ENCODE assay signal across 1 cellular context in the genomic region with DNA sequence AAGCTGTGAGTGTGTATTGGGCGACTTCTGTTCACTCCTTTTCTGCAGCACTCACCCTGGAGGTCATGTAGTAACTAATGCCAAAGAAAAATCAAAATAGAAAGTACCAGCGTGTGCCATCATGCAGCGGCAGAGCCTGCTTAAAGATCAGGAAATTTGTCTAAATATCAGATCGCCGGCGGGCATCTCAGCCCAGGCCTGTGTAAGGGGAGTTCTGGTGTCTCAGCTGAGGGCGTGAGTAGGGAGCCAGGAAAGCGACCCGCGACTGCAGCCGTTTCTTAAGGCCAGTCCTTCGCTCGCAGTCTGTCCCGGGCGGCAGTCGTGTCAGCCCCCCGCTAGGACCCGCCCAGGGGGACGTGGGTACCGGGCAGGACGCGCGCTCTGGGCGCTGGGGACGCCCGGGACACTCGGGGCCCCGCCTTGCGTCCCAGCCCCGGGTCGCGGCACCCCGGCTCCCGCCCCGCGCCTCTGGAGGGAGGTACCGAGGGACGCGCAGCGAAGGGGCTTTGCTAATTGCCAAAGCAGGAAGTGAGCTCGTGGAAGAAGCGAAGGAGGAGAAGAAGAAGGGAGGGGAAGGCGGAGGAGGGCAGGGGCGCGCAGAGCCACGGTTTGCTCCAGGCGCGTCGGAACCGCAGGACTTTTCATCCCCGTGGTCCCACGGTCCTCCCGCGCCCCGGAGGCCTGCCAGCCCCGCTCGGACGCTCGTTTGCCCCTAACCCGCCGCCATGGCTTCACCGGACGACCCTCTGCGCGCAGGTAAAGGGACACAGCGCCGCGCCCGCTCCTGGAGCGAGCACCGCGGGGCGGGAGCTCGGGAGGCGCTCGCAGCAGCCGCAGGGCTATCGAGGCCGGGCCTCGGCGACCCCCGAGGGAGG.
A peak's percentile ranks its signal among the peaks of the same experiment; 100 is the strongest.
TF ChIP-seq lines count a peak whose summit lies in the region.

No MANE protein-coding gene starts in this region.

TF ChIP-seq in HepG2, 621 proteins besides CTCF, POLR2A, EP300 and RAD21 (continued from another document):
- TF ChIP-seq, protein P1, sequence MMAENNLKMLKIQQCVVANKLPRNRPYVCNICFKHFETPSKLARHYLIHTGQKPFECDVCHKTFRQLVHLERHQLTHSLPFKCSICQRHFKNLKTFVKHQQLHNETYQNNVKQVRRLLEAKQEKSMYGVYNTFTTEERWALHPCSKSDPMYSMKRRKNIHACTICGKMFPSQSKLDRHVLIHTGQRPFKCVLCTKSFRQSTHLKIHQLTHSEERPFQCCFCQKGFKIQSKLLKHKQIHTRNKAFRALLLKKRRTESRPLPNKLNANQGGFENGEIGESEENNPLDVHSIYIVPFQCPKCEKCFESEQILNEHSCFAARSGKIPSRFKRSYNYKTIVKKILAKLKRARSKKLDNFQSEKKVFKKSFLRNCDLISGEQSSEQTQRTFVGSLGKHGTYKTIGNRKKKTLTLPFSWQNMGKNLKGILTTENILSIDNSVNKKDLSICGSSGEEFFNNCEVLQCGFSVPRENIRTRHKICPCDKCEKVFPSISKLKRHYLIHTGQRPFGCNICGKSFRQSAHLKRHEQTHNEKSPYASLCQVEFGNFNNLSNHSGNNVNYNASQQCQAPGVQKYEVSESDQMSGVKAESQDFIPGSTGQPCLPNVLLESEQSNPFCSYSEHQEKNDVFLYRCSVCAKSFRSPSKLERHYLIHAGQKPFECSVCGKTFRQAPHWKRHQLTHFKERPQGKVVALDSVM (CRISPR knock-in tag; IDR thresholded peaks at IDR 0.05), result no peak
- TF ChIP-seq PHF8 (CRISPR knock-in tag; IDR thresholded peaks at IDR 0.05), result no peak
- peak; percentile 33 for TF ChIP-seq AGO1 (IDR thresholded peaks at IDR 0.05; ENCODE audit: low read depth, low read length, poor library complexity, severe bottlenecking)
- TF ChIP-seq, protein P2, sequence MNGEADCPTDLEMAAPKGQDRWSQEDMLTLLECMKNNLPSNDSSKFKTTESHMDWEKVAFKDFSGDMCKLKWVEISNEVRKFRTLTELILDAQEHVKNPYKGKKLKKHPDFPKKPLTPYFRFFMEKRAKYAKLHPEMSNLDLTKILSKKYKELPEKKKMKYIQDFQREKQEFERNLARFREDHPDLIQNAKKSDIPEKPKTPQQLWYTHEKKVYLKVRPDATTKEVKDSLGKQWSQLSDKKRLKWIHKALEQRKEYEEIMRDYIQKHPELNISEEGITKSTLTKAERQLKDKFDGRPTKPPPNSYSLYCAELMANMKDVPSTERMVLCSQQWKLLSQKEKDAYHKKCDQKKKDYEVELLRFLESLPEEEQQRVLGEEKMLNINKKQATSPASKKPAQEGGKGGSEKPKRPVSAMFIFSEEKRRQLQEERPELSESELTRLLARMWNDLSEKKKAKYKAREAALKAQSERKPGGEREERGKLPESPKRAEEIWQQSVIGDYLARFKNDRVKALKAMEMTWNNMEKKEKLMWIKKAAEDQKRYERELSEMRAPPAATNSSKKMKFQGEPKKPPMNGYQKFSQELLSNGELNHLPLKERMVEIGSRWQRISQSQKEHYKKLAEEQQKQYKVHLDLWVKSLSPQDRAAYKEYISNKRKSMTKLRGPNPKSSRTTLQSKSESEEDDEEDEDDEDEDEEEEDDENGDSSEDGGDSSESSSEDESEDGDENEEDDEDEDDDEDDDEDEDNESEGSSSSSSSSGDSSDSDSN (CRISPR knock-in tag; IDR thresholded peaks at IDR 0.05), result peak; percentile 36; the same call in 1 of the 2 replicates
- no peak for TF ChIP-seq PAF1 (CRISPR knock-in tag; IDR thresholded peaks at IDR 0.05)
- TF ChIP-seq, protein P3, sequence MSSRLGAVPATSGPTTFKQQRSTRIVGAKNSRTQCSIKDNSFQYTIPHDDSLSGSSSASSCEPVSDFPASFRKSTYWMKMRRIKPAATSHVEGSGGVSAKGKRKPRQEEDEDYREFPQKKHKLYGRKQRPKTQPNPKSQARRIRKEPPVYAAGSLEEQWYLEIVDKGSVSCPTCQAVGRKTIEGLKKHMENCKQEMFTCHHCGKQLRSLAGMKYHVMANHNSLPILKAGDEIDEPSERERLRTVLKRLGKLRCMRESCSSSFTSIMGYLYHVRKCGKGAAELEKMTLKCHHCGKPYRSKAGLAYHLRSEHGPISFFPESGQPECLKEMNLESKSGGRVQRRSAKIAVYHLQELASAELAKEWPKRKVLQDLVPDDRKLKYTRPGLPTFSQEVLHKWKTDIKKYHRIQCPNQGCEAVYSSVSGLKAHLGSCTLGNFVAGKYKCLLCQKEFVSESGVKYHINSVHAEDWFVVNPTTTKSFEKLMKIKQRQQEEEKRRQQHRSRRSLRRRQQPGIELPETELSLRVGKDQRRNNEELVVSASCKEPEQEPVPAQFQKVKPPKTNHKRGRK (CRISPR knock-in tag; IDR thresholded peaks at IDR 0.05), result peak; percentile 48; the same call in 1 of the 2 replicates
- TF ChIP-seq, protein P4, sequence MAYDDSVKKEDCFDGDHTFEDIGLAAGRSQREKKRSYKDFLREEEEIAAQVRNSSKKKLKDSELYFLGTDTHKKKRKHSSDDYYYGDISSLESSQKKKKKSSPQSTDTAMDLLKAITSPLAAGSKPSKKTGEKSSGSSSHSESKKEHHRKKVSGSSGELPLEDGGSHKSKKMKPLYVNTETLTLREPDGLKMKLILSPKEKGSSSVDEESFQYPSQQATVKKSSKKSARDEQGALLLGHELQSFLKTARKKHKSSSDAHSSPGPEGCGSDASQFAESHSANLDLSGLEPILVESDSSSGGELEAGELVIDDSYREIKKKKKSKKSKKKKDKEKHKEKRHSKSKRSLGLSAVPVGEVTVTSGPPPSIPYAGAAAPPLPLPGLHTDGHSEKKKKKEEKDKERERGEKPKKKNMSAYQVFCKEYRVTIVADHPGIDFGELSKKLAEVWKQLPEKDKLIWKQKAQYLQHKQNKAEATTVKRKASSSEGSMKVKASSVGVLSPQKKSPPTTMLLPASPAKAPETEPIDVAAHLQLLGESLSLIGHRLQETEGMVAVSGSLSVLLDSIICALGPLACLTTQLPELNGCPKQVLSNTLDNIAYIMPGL (CRISPR knock-in tag; IDR thresholded peaks at IDR 0.05; ENCODE audit: borderline replicate concordance in 1 of 2, low read depth in 1 of 2), result no peak
- 0 out of 2 replicates have a peak, but pooled peaks have one; percentile 40 for TF ChIP-seq ZNF776 (CRISPR knock-in tag; IDR thresholded peaks at IDR 0.05)
- TF ChIP-seq ZNF124 (CRISPR knock-in tag; IDR thresholded peaks at IDR 0.05), result no peak
- no peak for TF ChIP-seq NFE2L1 (CRISPR knock-in tag; IDR thresholded peaks at IDR 0.05; ENCODE audit: borderline replicate concordance)
- TF ChIP-seq, protein P5, sequence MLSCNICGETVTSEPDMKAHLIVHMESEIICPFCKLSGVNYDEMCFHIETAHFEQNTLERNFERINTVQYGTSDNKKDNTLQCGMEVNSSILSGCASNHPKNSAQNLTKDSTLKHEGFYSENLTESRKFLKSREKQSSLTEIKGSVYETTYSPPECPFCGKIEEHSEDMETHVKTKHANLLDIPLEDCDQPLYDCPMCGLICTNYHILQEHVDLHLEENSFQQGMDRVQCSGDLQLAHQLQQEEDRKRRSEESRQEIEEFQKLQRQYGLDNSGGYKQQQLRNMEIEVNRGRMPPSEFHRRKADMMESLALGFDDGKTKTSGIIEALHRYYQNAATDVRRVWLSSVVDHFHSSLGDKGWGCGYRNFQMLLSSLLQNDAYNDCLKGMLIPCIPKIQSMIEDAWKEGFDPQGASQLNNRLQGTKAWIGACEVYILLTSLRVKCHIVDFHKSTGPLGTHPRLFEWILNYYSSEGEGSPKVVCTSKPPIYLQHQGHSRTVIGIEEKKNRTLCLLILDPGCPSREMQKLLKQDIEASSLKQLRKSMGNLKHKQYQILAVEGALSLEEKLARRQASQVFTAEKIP (CRISPR knock-in tag; IDR thresholded peaks at IDR 0.05; ENCODE audit: borderline replicate concordance), result no peak
